In genomic region chr18:45755936-45756335, GRCh38 we compare ENCODE assay signal across 10 cellular contexts. TPM values are rescaled to one million over a fixed set of nuclear protein-coding genes. Genes with fewer than 3 reads are reported as not detected.
DNase-seq lines count a peak whose midpoint lies in the region; ATAC-seq and TF ChIP-seq lines count a peak whose summit lies in the region.
"Had no signal": no experiment of that assay in that cellular context is flagged by ENCODE, and none has a peak within 500 bp of the region (broad histone marks: within the 10 kb centered on the region; RNA-seq: fewer than 3 reads in every experiment).

No MANE protein-coding gene starts in this region.

- no peaks in the 10 kb centered on the region for H3K79me2 ChIP-seq in DOHH2 (ENCODE audit: control insufficient read depth, low read length)
- H3K79me2 ChIP-seq in fibroblast of lung (ENCODE audit: control insufficient read depth, insufficient read depth, low read length): no peaks in the 10 kb centered on the region

- no peak overlapping the region for H3K9ac ChIP-seq in fibroblast of lung (ENCODE audit: insufficient read depth, low read length)

- H3F3A ChIP-seq in DOHH2 (ENCODE audit: control insufficient read depth, insufficient read depth): no peaks in the 10 kb centered on the region

- H3K4me2 ChIP-seq in DOHH2 (ENCODE audit: low read length) (peak overlapping the region; percentile 29), fibroblast of lung (ENCODE audit: extremely low read depth, insufficient read depth, low read length) (no peak overlapping the region)

- H3K27ac ChIP-seq in DOHH2 (ENCODE audit: low read depth, low read length) (no peak overlapping the region), fibroblast of lung (ENCODE audit: insufficient read depth, low read length) (no peak overlapping the region)
- H3K27ac ChIP-seq: SJCRH30, suprapubic skin had no signal

- no peak overlapping the region for H2AFZ ChIP-seq in fibroblast of lung (ENCODE audit: low read length)

- H3K36me3 ChIP-seq in DOHH2 (ENCODE audit: control insufficient read depth, low read length): no peaks in the 10 kb centered on the region
- no peaks in the 10 kb centered on the region for H3K36me3 ChIP-seq in fibroblast of lung (ENCODE audit: control insufficient read depth, insufficient read depth, low read length)
- H3K36me3 ChIP-seq: SJCRH30, suprapubic skin had no signal

- H3K9me3 ChIP-seq in DOHH2 (ENCODE audit: control insufficient read depth, insufficient read depth, low read length) (no peaks in the 10 kb centered on the region), fibroblast of lung (ENCODE audit: control insufficient read depth, insufficient read depth, low read depth, low read length) (no peaks in the 10 kb centered on the region)
- H3K9me3 ChIP-seq: SJCRH30, suprapubic skin had no signal

- no peaks in the 10 kb centered on the region for H4K20me1 ChIP-seq in DOHH2 (ENCODE audit: control insufficient read depth, insufficient read depth, low read depth, low read length)
- H4K20me1 ChIP-seq in fibroblast of lung (ENCODE audit: control insufficient read depth, extremely low read depth, insufficient read depth, low read length): no peaks in the 10 kb centered on the region

- DNase-seq in NCI-H774 (lab: John Stamatoyannopoulos, UW) (peak; percentile 27), fibroblast of lung (ENCODE audit: low read depth in 2 of 2) (peak; percentile 77 to 89), omental fat pad (ENCODE audit: low spot score) (no peak), SKM-1 treated with dmso at 0.1 percent for 144 hours (lab: John Stamatoyannopoulos, UW; ENCODE audit: unreplicated experiment) (no peak), cerebellar nuclear complex (lab: John Stamatoyannopoulos, UW) (no peak)

- H3K4me3 ChIP-seq in DOHH2 (ENCODE audit: low read length): no peak overlapping the region
- no peak overlapping the region for H3K4me3 ChIP-seq in fibroblast of lung (replicated peaks in 1 of 4; ENCODE audit: control extremely low read depth in 1 of 4, insufficient read depth in 1 of 4, low read depth in 3 of 4, low read length in 4 of 4)
- H3K4me3 ChIP-seq: SJCRH30, suprapubic skin had no signal

- TF ChIP-seq CTCF in DOHH2 (IDR thresholded peaks at IDR 0.05; ENCODE audit: low read depth, low read length, poor library complexity, severe bottlenecking): no peak
- TF ChIP-seq CTCF in fibroblast of lung (conservative IDR thresholded peaks at IDR 0.05 in 1 of 2, IDR thresholded peaks at IDR 0.05 in 1 of 2; ENCODE audit: low read depth in 1 of 2, low read length in 2 of 2): no peak
- TF ChIP-seq CTCF in omental fat pad (IDR thresholded peaks at IDR 0.05): no peak

- peaks cover 8% of the 10 kb centered on the region for H3K4me1 ChIP-seq in DOHH2 (ENCODE audit: control insufficient read depth, low read length)
- peaks cover 4% of the 10 kb centered on the region for H3K4me1 ChIP-seq in fibroblast of lung (ENCODE audit: control insufficient read depth, extremely low read depth, insufficient read depth, low read length)
- H3K4me1 ChIP-seq: SJCRH30 had no signal

- ATAC-seq in omental fat pad (ENCODE audit: low FRiP score) (peak; percentile 10), HG02623 (IDR thresholded peaks at IDR 0.05; ENCODE audit: unreplicated experiment) (no peak), HG02884 (IDR thresholded peaks at IDR 0.05; ENCODE audit: unreplicated experiment) (no peak)

- peaks cover 6% of the 10 kb centered on the region for H3K27me3 ChIP-seq in DOHH2 (ENCODE audit: control insufficient read depth, low read length)
- no peaks in the 10 kb centered on the region for H3K27me3 ChIP-seq in fibroblast of lung (ENCODE audit: control insufficient read depth, insufficient read depth, low read length)
- H3K27me3 ChIP-seq: SJCRH30, suprapubic skin had no signal

- H3K9me2 ChIP-seq in DOHH2 (replicated peaks; ENCODE audit: control insufficient read depth, low read length): no peaks in the 10 kb centered on the region

RNA-seq across cellular contexts. Expression of gene SLC14A1, which starts 32.0 kb away (rescaled TPM):
- total RNA-seq in fibroblast of lung: 2.3 and 31.0 TPM in 2 replicates
- polyA plus RNA-seq in fibroblast of lung: 8.0 and 56.5 TPM in 2 replicates
- polyA plus RNA-seq in fibroblast of lung (2012): 4.2 and 39.4 TPM in 2 replicates
- polyA minus RNA-seq in fibroblast of lung (ENCODE audit: low replicate concordance): 27.4 and 100 TPM in 2 replicates
- 10 to 100 TPM in 2 of 4 donors, 1 to 10 TPM in 2; 1.2 to 15.1 (median 8.2) TPM for total RNA-seq in omental fat pad
- total RNA-seq: SJCRH30 had no signal

Comparison
In these comparisons a context has a peak if more than half of its experiments do, and no peak if none do; other contexts are left out.
1. DNase-seq: peak in NCI-H774 (single experiment) and fibroblast of lung (2 of 2); none in omental fat pad (single experiment), SKM-1 treated with dmso at 0.1 percent for 144 hours (single experiment) and cerebellar nuclear complex (0 of 2).